Comparison of ENCODE assay signal across 22 cellular contexts in the genomic region with DNA sequence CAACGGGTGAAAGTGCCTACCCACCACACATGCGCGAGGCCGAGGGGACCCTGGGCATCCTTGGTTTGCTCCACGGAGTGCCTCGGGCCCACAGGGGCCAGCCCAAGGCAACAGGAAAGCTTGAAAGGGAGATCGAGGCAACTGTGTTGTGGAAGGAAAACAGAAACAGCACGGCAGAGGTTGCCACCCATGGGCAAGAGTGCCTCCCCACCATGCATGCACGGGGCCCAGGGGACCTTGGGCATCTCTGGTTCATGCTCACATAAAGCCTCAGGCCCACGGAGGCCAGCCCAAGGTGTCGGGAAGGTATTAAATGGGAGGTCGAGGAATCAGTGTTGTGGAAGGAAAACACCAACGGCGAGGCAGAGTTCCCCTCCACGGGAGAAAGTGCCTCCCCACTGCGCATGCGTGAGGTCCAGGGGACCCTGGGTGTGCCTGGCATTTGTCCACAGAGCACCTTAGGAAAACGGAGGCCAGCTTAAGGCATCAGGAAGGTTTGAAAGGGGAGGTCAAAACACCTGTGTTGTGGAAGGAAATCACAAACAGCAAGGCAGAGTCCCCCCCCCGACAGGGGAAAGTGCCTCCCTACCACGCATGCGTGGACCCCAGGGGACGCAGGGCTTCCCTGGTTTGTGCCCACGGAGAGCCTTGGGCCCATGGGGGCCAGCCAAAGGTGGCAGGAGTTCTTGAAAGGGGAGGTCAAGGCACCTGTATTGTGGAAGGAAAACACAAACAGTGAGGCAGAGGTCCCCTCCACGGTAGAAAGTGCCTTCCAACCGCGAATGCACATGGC.
"Had no signal": no experiment of that assay in that cellular context is flagged by ENCODE, and none has a peak within 500 bp of the region (broad histone marks: within the 10 kb centered on the region; RNA-seq: fewer than 3 reads in every experiment).

No MANE protein-coding gene starts in this region.

- H3K9me3 ChIP-seq: adrenal gland, SK-N-SH, testis had no signal

- H3K4me1 ChIP-seq: adrenal gland, breast epithelium, parathyroid adenoma, testis had no signal

- DNase-seq: activated CD4-positive, alpha-beta memory T cell treated with anti-CD3 and anti-CD28 coated beads, Interleukin-2, amount 10 ng/mL, durations not matched to agents 7 days and 5 days; activated CD4-positive, alpha-beta T cell treated with anti-CD3 and anti-CD28 coated beads for 48 hours; activated CD8-positive, alpha-beta memory T cell treated with anti-CD3 and anti-CD28 coated beads, Interleukin-2, amount 10 ng/mL, durations not matched to agents 7 days and 5 days; activated naive CD4-positive, alpha-beta T cell; adrenal gland; foreskin fibroblast; glutamatergic neuron; hippocampal formation; left colon; SIG-M5; SK-N-SH; stimulated activated CD4-positive, alpha-beta T cell treated with anti-CD3 and anti-CD28 coated beads, Interleukin-2, amount 100 ng/mL, for 48 hours; stimulated activated CD8-positive, alpha-beta memory T cell treated with anti-CD3 and anti-CD28 coated beads, Interleukin-4, amount 100 ng/mL, for 48 hours; stimulated activated naive B cell treated with anti-CD40 and anti-IgM and Interleukin-4, amounts not matched to agents 10 μg/mL and 1 μg/mL and 100 μg/mL, for 72 hours; testis; trophoblast cell had no signal

- H3K36me3 ChIP-seq: adrenal gland, breast epithelium, neutrophil had no signal

- H3K4me3 ChIP-seq: adrenal gland, breast epithelium, coronary artery, smooth muscle cell, testis had no signal

- H3K27me3 ChIP-seq: adrenal gland, breast epithelium, neutrophil, testis had no signal

- H3K27ac ChIP-seq: adrenal gland, breast epithelium, coronary artery, epithelial cell of prostate, neutrophil, parathyroid adenoma, testis had no signal
